11 cellular contexts compared by ENCODE assay signal in the genomic region with DNA sequence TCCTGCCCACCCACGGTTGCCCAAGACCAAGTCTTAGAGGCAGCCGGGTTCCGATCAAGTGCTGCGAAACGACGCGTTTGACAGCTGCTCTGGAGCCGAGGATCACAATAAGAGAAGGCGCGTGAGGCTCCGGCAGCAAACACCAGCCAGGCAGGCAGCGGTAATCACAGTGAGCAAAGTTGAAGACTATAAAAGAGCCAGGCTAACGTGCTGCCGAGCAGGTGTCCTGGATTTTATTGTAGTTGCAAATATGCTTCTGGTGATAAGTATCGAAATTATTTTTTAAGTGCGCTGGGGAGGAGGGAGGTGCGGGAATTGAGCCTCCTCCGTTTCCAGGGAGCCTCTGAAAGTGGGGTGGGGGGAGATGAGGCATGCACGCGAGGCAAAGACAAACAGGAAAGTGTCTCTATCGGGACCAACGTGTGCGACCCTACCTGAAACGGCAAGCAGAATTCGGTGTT. TPM values are rescaled to one million over a fixed set of nuclear protein-coding genes. Genes with fewer than 3 reads are reported as not detected.
A peak's percentile ranks its signal among the peaks of the same experiment; 100 is the strongest.
DNase-seq lines count a peak whose midpoint lies in the region; ATAC-seq and TF ChIP-seq lines count a peak whose summit lies in the region.
"Had no signal": no experiment of that assay in that cellular context is flagged by ENCODE, and none has a peak within 500 bp of the region (broad histone marks: within the 10 kb centered on the region; RNA-seq: fewer than 3 reads in every experiment).

No MANE protein-coding gene starts in this region.

- TF ChIP-seq POLR2A in tibial nerve (IDR thresholded peaks at IDR 0.05), result no peak

- peak overlapping the region; percentile 43 for H3K27ac Mint-ChIP-seq in activated CD4-positive, alpha-beta T cell treated with anti-CD3 and anti-CD28 coated beads, Interleukin-2, amount 10 ng/mL, durations not matched to agents 24 days and 14 days

- TF ChIP-seq CTCF in cardiac fibroblast (IDR thresholded peaks at IDR 0.05; ENCODE audit: low read depth, low read length), result no peak
- TF ChIP-seq CTCF in tibial nerve (IDR thresholded peaks at IDR 0.05), result no peak

- peak overlapping the region; percentile 41 to 79 (median 52) for H3K27ac ChIP-seq in tibial nerve
- H3K27ac ChIP-seq: C4-2B had no signal

- H3K4me1 Mint-ChIP-seq in activated CD4-positive, alpha-beta T cell treated with anti-CD3 and anti-CD28 coated beads, Interleukin-2, amount 10 ng/mL, durations not matched to agents 24 days and 14 days, result peaks cover 3% of the 10 kb centered on the region

- peaks cover 0 to 38% (median 0%) of the 10 kb centered on the region in 4 donors for H3K4me1 ChIP-seq in tibial nerve

- no peaks in the 10 kb centered on the region for H3K9me3 Mint-ChIP-seq in activated CD4-positive, alpha-beta T cell treated with anti-CD3 and anti-CD28 coated beads, Interleukin-2, amount 10 ng/mL, durations not matched to agents 24 days and 14 days

- intact Hi-C loops in activated CD4-positive, alpha-beta T cell treated with anti-CD3 and anti-CD28 coated beads, Interleukin-2, amount 10 ng/mL, durations not matched to agents 24 days and 14 days (cut with micrococcal nuclease), result no loop called here

- H3K4me3 Mint-ChIP-seq in activated CD4-positive, alpha-beta T cell treated with anti-CD3 and anti-CD28 coated beads, Interleukin-2, amount 10 ng/mL, durations not matched to agents 24 days and 14 days, result peak overlapping the region; percentile 27

- H3K36me3 Mint-ChIP-seq in activated CD4-positive, alpha-beta T cell treated with anti-CD3 and anti-CD28 coated beads, Interleukin-2, amount 10 ng/mL, durations not matched to agents 24 days and 14 days (ENCODE audit: low read depth), result no peaks in the 10 kb centered on the region

- 1% methylated on average over 25 of the region's 25 CpGs for WGBS in tibial nerve, 2 donors

- no peak for DNase-seq in activated CD4-positive, alpha-beta T cell treated with anti-CD3 and anti-CD28 coated beads, Interleukin-2, amount 10 ng/mL, durations not matched to agents 24 days and 14 days
- DNase-seq in activated CD4-positive, alpha-beta T cell treated with anti-CD3 and anti-CD28 coated beads for 48 hours, result no peak
- DNase-seq in cardiac fibroblast (ENCODE audit: low read depth in 2 of 2) (peak; percentile 8 to 12), medulla oblongata (ENCODE audit: extremely low spot score) (peak; percentile 12), tibial nerve (ENCODE audit: low spot score in 2 of 2) (no peak), epidermal melanocyte (ENCODE audit: insufficient read length, low spot score) (no peak)

- H3K4me3 ChIP-seq in cardiac fibroblast (replicated peaks in 1 of 2; ENCODE audit: low read depth in 2 of 2, low read length in 2 of 2) (peak overlapping the region in 1 of 2 donors; percentile 36), tibial nerve (peak overlapping the region; percentile 36 to 61 (median 38))
- H3K4me3 ChIP-seq: lung had no signal

- H3K27me3 Mint-ChIP-seq in activated CD4-positive, alpha-beta T cell treated with anti-CD3 and anti-CD28 coated beads, Interleukin-2, amount 10 ng/mL, durations not matched to agents 24 days and 14 days, result peaks cover 31% of the 10 kb centered on the region

- H3K9me3 ChIP-seq in tibial nerve, result no peaks in the 10 kb centered on the region

- no peak for ATAC-seq in HG02970 (IDR thresholded peaks at IDR 0.05; ENCODE audit: low FRiP score, unreplicated experiment)
- no peak for ATAC-seq in GM18861 (IDR thresholded peaks at IDR 0.05; ENCODE audit: unreplicated experiment)

- peaks cover 0 to 20% of the 10 kb centered on the region in 2 donors for H3K27me3 ChIP-seq in tibial nerve

- TF ChIP-seq EP300 in tibial nerve (IDR thresholded peaks at IDR 0.05), result no peak

- H3K36me3 ChIP-seq in tibial nerve, result no peaks in the 10 kb centered on the region

RNA-seq across cellular contexts. Expression of a gene that starts 0.6 kb away (rescaled TPM):
- not detected in 2 replicates for total RNA-seq in activated CD4-positive, alpha-beta T cell treated with anti-CD3 and anti-CD28 coated beads, Interleukin-2, amount 10 ng/mL, durations not matched to agents 24 days and 14 days
- total RNA-seq in tibial nerve, result 1 to 10 TPM; 4.5 to 9.6 (median 4.8) TPM
- total RNA-seq: T-helper 2 cell treated with Interferon-gamma antibody and Interleukin-4, amounts not matched to agents 100 ng/mL and 5 ng/mL, for 36 hours had no signal

Comparison
In these comparisons a context has a peak if more than half of its experiments do, and no peak if none do; other contexts are left out.
1. DNase-seq: peak in cardiac fibroblast (2 of 2) and medulla oblongata (single experiment); none in activated CD4-positive, alpha-beta T cell treated with anti-CD3 and anti-CD28 coated beads, Interleukin-2, amount 10 ng/mL, durations not matched to agents 24 days and 14 days (single experiment), activated CD4-positive, alpha-beta T cell treated with anti-CD3 and anti-CD28 coated beads for 48 hours (single experiment), tibial nerve (0 of 2) and epidermal melanocyte (single experiment).